ENCODE assay signal across 23 cellular contexts in the genomic region with DNA sequence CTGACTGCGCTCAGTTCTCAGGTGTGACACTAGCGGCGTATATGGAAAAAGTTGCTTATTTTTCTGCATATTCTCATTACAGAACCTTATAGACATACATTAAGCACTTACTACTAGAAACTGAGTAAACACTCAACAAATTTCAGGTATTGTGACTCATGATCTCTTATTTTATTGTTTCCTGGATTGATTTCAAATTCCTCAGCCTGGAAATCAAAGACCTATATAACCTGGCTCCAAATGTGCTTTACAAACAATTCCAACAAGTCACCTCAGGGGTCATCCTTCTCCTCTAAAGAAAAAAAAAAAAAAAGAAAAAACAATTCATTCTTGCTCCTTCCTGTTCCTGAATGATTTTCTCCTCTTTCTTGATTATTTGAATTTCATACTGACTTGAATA.
"Had no signal": no experiment of that assay in that cellular context is flagged by ENCODE, and none has a peak within 500 bp of the region (broad histone marks: within the 10 kb centered on the region; RNA-seq: fewer than 3 reads in every experiment).

No MANE protein-coding gene starts in this region.

- H3K9me3 Mint-ChIP-seq: nephron progenitor cell, type B pancreatic cell had no signal

- ATAC-seq: gastroesophageal sphincter; lower lobe of right lung; naive thymus-derived CD4-positive, alpha-beta T cell; psoas muscle; right lobe of liver; stimulated activated effector memory CD8-positive, alpha-beta T cell treated with anti-CD3 and anti-CD28 coated beads, Interleukin-12 subunit alpha, Interleukin-12 subunit beta, amount 100 ng/mL, for 72 hours; stimulated activated naive CD8-positive, alpha-beta T cell treated with anti-CD3 and anti-CD28 coated beads, Interleukin-15, Interleukin-2, amounts not matched to agents 100 U/mL and 50 U/mL, for 24 hours had no signal

- H3K4me3 ChIP-seq: esophagus squamous epithelium, gastroesophageal sphincter, left ventricle myocardium inferior, lower lobe of right lung, psoas muscle, right lobe of liver, suprapubic skin, thyroid gland had no signal

- H3K27me3 Mint-ChIP-seq: dendritic cell treated with granulocyte-macrophage colony-stimulating factor and Interleukin-4, amounts not matched to agents 40 ng/mL and 50 ng/mL, for 4 days; memory B cell; naive thymus-derived CD4-positive, alpha-beta T cell; type B pancreatic cell had no signal

- H3K4me1 Mint-ChIP-seq: naive thymus-derived CD4-positive, alpha-beta T cell; nephron progenitor cell; stimulated activated effector memory CD8-positive, alpha-beta T cell treated with anti-CD3 and anti-CD28 coated beads, Interleukin-12 subunit alpha, Interleukin-12 subunit beta, amount 100 ng/mL, for 72 hours had no signal

- DNase-seq: esophagus squamous epithelium; foreskin fibroblast; glutamatergic neuron; kidney; left cardiac atrium; left ventricle myocardium inferior; lower lobe of right lung; naive thymus-derived CD4-positive, alpha-beta T cell; nephron progenitor cell; psoas muscle; retina; right lobe of liver; stimulated activated CD4-positive, alpha-beta T cell treated with anti-CD3 and anti-CD28 coated beads, Interleukin-4, amount 100 ng/mL, for 1 hour; stimulated activated CD8-positive, alpha-beta memory T cell treated with anti-CD3 and anti-CD28 coated beads, Interleukin-4, amount 100 ng/mL, for 48 hours; stimulated activated naive CD8-positive, alpha-beta T cell treated with anti-CD3 and anti-CD28 coated beads, Interleukin-15, Interleukin-2, amounts not matched to agents 100 U/mL and 50 U/mL, for 24 hours; thyroid gland had no signal

- H3K4me1 ChIP-seq: esophagus squamous epithelium, gastroesophageal sphincter, left ventricle myocardium inferior, lower lobe of right lung, psoas muscle, right lobe of liver, suprapubic skin, thyroid gland had no signal

- H3K36me3 ChIP-seq: esophagus squamous epithelium, gastroesophageal sphincter, left ventricle myocardium inferior, lower lobe of right lung, right lobe of liver, suprapubic skin, thyroid gland had no signal

- H3K27ac ChIP-seq: esophagus squamous epithelium, gastroesophageal sphincter, left ventricle myocardium inferior, lower lobe of right lung, psoas muscle, right lobe of liver, suprapubic skin, thyroid gland had no signal

- H3K36me3 Mint-ChIP-seq: memory B cell; naive thymus-derived CD4-positive, alpha-beta T cell; stimulated activated effector memory CD8-positive, alpha-beta T cell treated with anti-CD3 and anti-CD28 coated beads, Interleukin-12 subunit alpha, Interleukin-12 subunit beta, amount 100 ng/mL, for 72 hours; type B pancreatic cell had no signal

- H3K27ac Mint-ChIP-seq: dendritic cell treated with granulocyte-macrophage colony-stimulating factor and Interleukin-4, amounts not matched to agents 40 ng/mL and 50 ng/mL, for 4 days; memory B cell; naive thymus-derived CD4-positive, alpha-beta T cell; nephron progenitor cell; stimulated activated effector memory CD8-positive, alpha-beta T cell treated with anti-CD3 and anti-CD28 coated beads, Interleukin-12 subunit alpha, Interleukin-12 subunit beta, amount 100 ng/mL, for 72 hours; type B pancreatic cell had no signal

- H3K27me3 ChIP-seq: esophagus squamous epithelium, gastroesophageal sphincter, right lobe of liver, suprapubic skin, thyroid gland had no signal

- H3K4me3 Mint-ChIP-seq: dendritic cell treated with granulocyte-macrophage colony-stimulating factor and Interleukin-4, amounts not matched to agents 40 ng/mL and 50 ng/mL, for 4 days; memory B cell; naive thymus-derived CD4-positive, alpha-beta T cell; nephron progenitor cell; stimulated activated effector memory CD8-positive, alpha-beta T cell treated with anti-CD3 and anti-CD28 coated beads, Interleukin-12 subunit alpha, Interleukin-12 subunit beta, amount 100 ng/mL, for 72 hours; type B pancreatic cell had no signal

- FAIRE-seq: kidney, urothelium cell line had no signal

- H3K9me3 ChIP-seq: esophagus squamous epithelium, gastroesophageal sphincter, lower lobe of right lung, psoas muscle, right lobe of liver, suprapubic skin, thyroid gland had no signal
